ENCODE assay signal across 18 cellular contexts in genomic region chr17:16281351-16281750, GRCh38.
DNase-seq lines count a peak whose midpoint lies in the region; ATAC-seq and TF ChIP-seq lines count a peak whose summit lies in the region.
"Had no signal": no experiment of that assay in that cellular context is flagged by ENCODE, and none has a peak within 500 bp of the region (broad histone marks: within the 10 kb centered on the region; RNA-seq: fewer than 3 reads in every experiment).

No MANE protein-coding gene starts in this region.

- no peak overlapping the region for H3K4me3 Mint-ChIP-seq in CD4-positive, alpha-beta T cell
- H3K4me3 Mint-ChIP-seq in progenitor cell of endocrine pancreas (ENCODE audit: low read depth), result no peak overlapping the region
- H3K4me3 Mint-ChIP-seq: B cell had no signal

- peak overlapping the region; percentile 62 for H3K27ac Mint-ChIP-seq in CD4-positive, alpha-beta T cell
- H3K27ac Mint-ChIP-seq in progenitor cell of endocrine pancreas, result no peak overlapping the region
- H3K27ac Mint-ChIP-seq: B cell had no signal

- no peak for DNase-seq in CD4-positive, alpha-beta T cell
- DNase-seq in LHCN-M2 (ENCODE audit: low read depth), result peak; percentile 54
- peak; percentile 56 for DNase-seq in brain microvascular endothelial cell
- DNase-seq in progenitor cell of endocrine pancreas (ENCODE audit: low spot score, unreplicated experiment), result no peak
- DNase-seq in cerebellar cortex (ENCODE audit: low spot score), result no peak
- DNase-seq: GOT3, Kasumi-1, left lung, NCI-H1417 treated with DMSO at 0.1 percent for 48 hours, spleen, WERI-Rb-1 had no signal

- no peak overlapping the region for H3K4me3 ChIP-seq in brain microvascular endothelial cell (ENCODE audit: low read depth, low read length)
- no peak overlapping the region for H3K4me3 ChIP-seq in mesodermal cell (ENCODE audit: extremely low read depth, insufficient read depth, low read length, poor library complexity, severe bottlenecking)
- H3K4me3 ChIP-seq: gastroesophageal sphincter, left lung, Peyer's patch, spleen, thoracic aorta had no signal

- H3K4me1 ChIP-seq in mesodermal cell (ENCODE audit: control insufficient read depth, insufficient read depth, low read length, poor library complexity, severe bottlenecking), result peaks cover 30% of the 10 kb centered on the region

- no peaks in the 10 kb centered on the region for H3K27me3 ChIP-seq in CD4-positive, alpha-beta T cell (ENCODE audit: control insufficient read depth, insufficient read depth, low read length)
- no peaks in the 10 kb centered on the region for H3K27me3 ChIP-seq in brain microvascular endothelial cell (replicated peaks)
- H3K27me3 ChIP-seq: gastroesophageal sphincter, left lung, Peyer's patch, spleen had no signal

- ATAC-seq in CD4-positive, alpha-beta T cell (ENCODE audit: poor library complexity), result no peak
- ATAC-seq in HG03469 (IDR thresholded peaks at IDR 0.05; ENCODE audit: unreplicated experiment), result no peak
- ATAC-seq in HG03565 (IDR thresholded peaks at IDR 0.05; ENCODE audit: unreplicated experiment), result no peak
- ATAC-seq: gastroesophageal sphincter, left lung had no signal

- H3K27me3 Mint-ChIP-seq in CD4-positive, alpha-beta T cell, result no peaks in the 10 kb centered on the region
- no peaks in the 10 kb centered on the region for H3K27me3 Mint-ChIP-seq in progenitor cell of endocrine pancreas
- H3K27me3 Mint-ChIP-seq: B cell had no signal

- H3K9me3 ChIP-seq in CD4-positive, alpha-beta T cell (ENCODE audit: control insufficient read depth, low read length), result no peaks in the 10 kb centered on the region
- peaks cover 20% of the 10 kb centered on the region for H3K9me3 ChIP-seq in mesodermal cell (ENCODE audit: control insufficient read depth, low read length)
- H3K9me3 ChIP-seq: gastroesophageal sphincter, Peyer's patch, thoracic aorta had no signal

- no peak overlapping the region for H3K27ac ChIP-seq in CD4-positive, alpha-beta T cell (ENCODE audit: low read depth, low read length)
- H3K27ac ChIP-seq in brain microvascular endothelial cell, result no peak overlapping the region
- peak overlapping the region; percentile 69 for H3K27ac ChIP-seq in mesodermal cell (ENCODE audit: low read depth, low read length, severe bottlenecking)
- H3K27ac ChIP-seq: gastroesophageal sphincter, left lung, Peyer's patch, spleen, thoracic aorta, WERI-Rb-1 had no signal

- H3K4me1 Mint-ChIP-seq in CD4-positive, alpha-beta T cell (ENCODE audit: low read depth), result peaks cover 39% of the 10 kb centered on the region
- peaks cover 8% of the 10 kb centered on the region for H3K4me1 Mint-ChIP-seq in progenitor cell of endocrine pancreas (ENCODE audit: low read depth)

- WGBS in mesodermal cell (ENCODE audit: insufficient coverage in 2 of 2), 2 experiments, result 89 to 100% methylated on average over 1 of the region's 2 CpGs

- POLR2A ChIA-PET in CD4-positive, alpha-beta T cell (lab: Charles Lee), result no interaction called here

- CTCF ChIA-PET in CD4-positive, alpha-beta T cell (lab: Charles Lee), result no interaction called here

- H3K36me3 ChIP-seq in brain microvascular endothelial cell (replicated peaks), result no peaks in the 10 kb centered on the region
- peaks cover 10% of the 10 kb centered on the region for H3K36me3 ChIP-seq in mesodermal cell (ENCODE audit: control insufficient read depth, insufficient read depth, low read length)
- H3K36me3 ChIP-seq: left lung, Peyer's patch, thoracic aorta had no signal

- in situ Hi-C loops in brain microvascular endothelial cell (cut with HindIII; ENCODE audit: low pct_ligation_motif_present, low sequenced_read_pairs), result no loop called here

- TF ChIP-seq CTCF in CD4-positive, alpha-beta T cell (IDR thresholded peaks at IDR 0.05), result no peak
- TF ChIP-seq CTCF in brain microvascular endothelial cell (IDR thresholded peaks at IDR 0.05; ENCODE audit: low read depth, low read length, missing control alignments) (no peak), progenitor cell of endocrine pancreas (IDR thresholded peaks at IDR 0.05; ENCODE audit: unreplicated experiment) (no peak)

- intact Hi-C loops in CD4-positive, alpha-beta T cell (cut with DNase I, micrococcal nuclease), result no loop called here

- H3K36me3 Mint-ChIP-seq in CD4-positive, alpha-beta T cell (ENCODE audit: low read depth), result peaks cover 44% of the 10 kb centered on the region
- peaks cover 22% of the 10 kb centered on the region for H3K36me3 Mint-ChIP-seq in progenitor cell of endocrine pancreas (ENCODE audit: insufficient read depth)

- peaks cover 3% of the 10 kb centered on the region for H3K9me3 Mint-ChIP-seq in CD4-positive, alpha-beta T cell
- peaks cover 13% of the 10 kb centered on the region for H3K9me3 Mint-ChIP-seq in progenitor cell of endocrine pancreas (ENCODE audit: low read depth)

Comparison
In these comparisons a context has a peak if more than half of its experiments do, and no peak if none do; other contexts are left out.
1. DNase-seq: peak in LHCN-M2 (single experiment) and brain microvascular endothelial cell (single experiment); none in CD4-positive, alpha-beta T cell (0 of 10), progenitor cell of endocrine pancreas (single experiment) and cerebellar cortex (single experiment).